Comparison of ENCODE assay signal across 1 cellular context in the genomic region with DNA sequence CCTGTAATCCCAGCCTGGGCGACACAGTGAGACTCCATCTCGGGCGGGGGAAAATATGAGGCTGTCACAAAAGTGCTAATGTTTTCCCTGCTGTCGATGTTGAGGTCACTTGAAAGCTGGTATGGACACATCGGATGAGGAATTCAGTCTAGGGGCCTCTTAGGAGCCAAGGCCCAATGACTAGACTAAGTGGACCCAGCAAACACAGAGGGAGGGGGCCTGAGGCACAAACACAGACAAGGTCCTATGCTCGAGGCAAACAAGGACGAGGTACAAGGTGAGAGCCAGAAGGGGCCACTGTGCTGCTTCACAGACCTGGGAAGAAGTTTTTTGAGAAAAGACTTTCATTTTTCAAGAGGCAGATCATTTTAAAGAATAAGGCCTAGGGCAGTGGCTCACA.
TF ChIP-seq lines count a peak whose summit lies in the region.

No MANE protein-coding gene starts in this region.

TF ChIP-seq in HepG2, 621 proteins besides CTCF, POLR2A, EP300 and RAD21 (continues in another document):
- no peak for TF ChIP-seq CREM (IDR thresholded peaks at IDR 0.05)
- TF ChIP-seq CREM (CRISPR knock-in tag; IDR thresholded peaks at IDR 0.05): no peak
- no peak for TF ChIP-seq STAT5B (CRISPR knock-in tag; IDR thresholded peaks at IDR 0.05)
- TF ChIP-seq, protein P1, sequence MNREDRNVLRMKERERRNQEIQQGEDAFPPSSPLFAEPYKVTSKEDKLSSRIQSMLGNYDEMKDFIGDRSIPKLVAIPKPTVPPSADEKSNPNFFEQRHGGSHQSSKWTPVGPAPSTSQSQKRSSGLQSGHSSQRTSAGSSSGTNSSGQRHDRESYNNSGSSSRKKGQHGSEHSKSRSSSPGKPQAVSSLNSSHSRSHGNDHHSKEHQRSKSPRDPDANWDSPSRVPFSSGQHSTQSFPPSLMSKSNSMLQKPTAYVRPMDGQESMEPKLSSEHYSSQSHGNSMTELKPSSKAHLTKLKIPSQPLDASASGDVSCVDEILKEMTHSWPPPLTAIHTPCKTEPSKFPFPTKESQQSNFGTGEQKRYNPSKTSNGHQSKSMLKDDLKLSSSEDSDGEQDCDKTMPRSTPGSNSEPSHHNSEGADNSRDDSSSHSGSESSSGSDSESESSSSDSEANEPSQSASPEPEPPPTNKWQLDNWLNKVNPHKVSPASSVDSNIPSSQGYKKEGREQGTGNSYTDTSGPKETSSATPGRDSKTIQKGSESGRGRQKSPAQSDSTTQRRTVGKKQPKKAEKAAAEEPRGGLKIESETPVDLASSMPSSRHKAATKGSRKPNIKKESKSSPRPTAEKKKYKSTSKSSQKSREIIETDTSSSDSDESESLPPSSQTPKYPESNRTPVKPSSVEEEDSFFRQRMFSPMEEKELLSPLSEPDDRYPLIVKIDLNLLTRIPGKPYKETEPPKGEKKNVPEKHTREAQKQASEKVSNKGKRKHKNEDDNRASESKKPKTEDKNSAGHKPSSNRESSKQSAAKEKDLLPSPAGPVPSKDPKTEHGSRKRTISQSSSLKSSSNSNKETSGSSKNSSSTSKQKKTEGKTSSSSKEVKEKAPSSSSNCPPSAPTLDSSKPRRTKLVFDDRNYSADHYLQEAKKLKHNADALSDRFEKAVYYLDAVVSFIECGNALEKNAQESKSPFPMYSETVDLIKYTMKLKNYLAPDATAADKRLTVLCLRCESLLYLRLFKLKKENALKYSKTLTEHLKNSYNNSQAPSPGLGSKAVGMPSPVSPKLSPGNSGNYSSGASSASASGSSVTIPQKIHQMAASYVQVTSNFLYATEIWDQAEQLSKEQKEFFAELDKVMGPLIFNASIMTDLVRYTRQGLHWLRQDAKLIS (CRISPR knock-in tag; IDR thresholded peaks at IDR 0.05): no peak
- no peak for TF ChIP-seq MYNN (CRISPR knock-in tag; IDR thresholded peaks at IDR 0.05; ENCODE audit: low read depth)
- peak; percentile 58 for TF ChIP-seq SKI (IDR thresholded peaks at IDR 0.05; ENCODE audit: partially characterized antibody)
- TF ChIP-seq, protein P2, sequence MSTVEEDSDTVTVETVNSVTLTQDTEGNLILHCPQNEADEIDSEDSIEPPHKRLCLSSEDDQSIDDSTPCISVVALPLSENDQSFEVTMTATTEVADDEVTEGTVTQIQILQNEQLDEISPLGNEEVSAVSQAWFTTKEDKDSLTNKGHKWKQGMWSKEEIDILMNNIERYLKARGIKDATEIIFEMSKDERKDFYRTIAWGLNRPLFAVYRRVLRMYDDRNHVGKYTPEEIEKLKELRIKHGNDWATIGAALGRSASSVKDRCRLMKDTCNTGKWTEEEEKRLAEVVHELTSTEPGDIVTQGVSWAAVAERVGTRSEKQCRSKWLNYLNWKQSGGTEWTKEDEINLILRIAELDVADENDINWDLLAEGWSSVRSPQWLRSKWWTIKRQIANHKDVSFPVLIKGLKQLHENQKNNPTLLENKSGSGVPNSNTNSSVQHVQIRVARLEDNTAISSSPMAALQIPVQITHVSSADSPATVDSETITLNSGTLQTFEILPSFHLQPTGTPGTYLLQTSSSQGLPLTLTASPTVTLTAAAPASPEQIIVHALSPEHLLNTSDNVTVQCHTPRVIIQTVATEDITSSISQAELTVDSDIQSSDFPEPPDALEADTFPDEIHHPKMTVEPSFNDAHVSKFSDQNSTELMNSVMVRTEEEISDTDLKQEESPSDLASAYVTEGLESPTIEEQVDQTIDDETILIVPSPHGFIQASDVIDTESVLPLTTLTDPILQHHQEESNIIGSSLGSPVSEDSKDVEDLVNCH (CRISPR knock-in tag; IDR thresholded peaks at IDR 0.05): no peak
- TF ChIP-seq, protein P3, sequence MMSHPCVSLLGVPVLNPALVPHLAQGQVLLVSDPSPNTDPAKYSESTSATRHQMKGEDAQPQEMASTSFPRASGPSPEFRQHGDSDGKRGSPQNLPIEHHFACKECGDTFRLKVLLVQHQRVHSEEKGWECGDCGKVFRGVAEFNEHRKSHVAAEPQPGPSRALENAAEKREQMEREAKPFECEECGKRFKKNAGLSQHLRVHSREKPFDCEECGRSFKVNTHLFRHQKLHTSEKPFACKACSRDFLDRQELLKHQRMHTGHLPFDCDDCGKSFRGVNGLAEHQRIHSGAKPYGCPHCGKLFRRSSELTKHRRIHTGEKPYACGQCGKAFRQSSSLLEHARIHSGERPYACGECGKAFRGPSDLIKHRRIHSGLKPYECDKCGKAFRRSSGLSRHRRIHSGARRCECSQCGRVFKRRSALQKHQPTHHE (CRISPR knock-in tag; IDR thresholded peaks at IDR 0.05; ENCODE audit: borderline replicate concordance): no peak
- 0 out of 2 replicates have a peak, but pooled peaks have one; percentile 16 for TF ChIP-seq GATAD2A (CRISPR knock-in tag; IDR thresholded peaks at IDR 0.05)
- peak; percentile 29; the same call in 1 of the 2 replicates for TF ChIP-seq TBX2 (CRISPR knock-in tag; IDR thresholded peaks at IDR 0.05; ENCODE audit: borderline replicate concordance)
- peak; percentile 53; the same call in 1 of the 2 replicates for TF ChIP-seq ZFX (CRISPR knock-in tag; IDR thresholded peaks at IDR 0.05; ENCODE audit: low read depth)
- TF ChIP-seq NFIC (IDR thresholded peaks at IDR 0.05; ENCODE audit: low read length): no peak
- TF ChIP-seq TAF15 (IDR thresholded peaks at IDR 0.05; ENCODE audit: low read depth, low read length, poor library complexity, severe bottlenecking): no peak
- no peak for TF ChIP-seq MIER3 (CRISPR knock-in tag; IDR thresholded peaks at IDR 0.05; ENCODE audit: borderline replicate concordance)
- TF ChIP-seq MTA3 (CRISPR knock-in tag; IDR thresholded peaks at IDR 0.05): no peak
- TF ChIP-seq, protein P4, sequence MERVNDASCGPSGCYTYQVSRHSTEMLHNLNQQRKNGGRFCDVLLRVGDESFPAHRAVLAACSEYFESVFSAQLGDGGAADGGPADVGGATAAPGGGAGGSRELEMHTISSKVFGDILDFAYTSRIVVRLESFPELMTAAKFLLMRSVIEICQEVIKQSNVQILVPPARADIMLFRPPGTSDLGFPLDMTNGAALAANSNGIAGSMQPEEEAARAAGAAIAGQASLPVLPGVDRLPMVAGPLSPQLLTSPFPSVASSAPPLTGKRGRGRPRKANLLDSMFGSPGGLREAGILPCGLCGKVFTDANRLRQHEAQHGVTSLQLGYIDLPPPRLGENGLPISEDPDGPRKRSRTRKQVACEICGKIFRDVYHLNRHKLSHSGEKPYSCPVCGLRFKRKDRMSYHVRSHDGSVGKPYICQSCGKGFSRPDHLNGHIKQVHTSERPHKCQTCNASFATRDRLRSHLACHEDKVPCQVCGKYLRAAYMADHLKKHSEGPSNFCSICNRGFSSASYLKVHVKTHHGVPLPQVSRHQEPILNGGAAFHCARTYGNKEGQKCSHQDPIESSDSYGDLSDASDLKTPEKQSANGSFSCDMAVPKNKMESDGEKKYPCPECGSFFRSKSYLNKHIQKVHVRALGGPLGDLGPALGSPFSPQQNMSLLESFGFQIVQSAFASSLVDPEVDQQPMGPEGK (CRISPR knock-in tag; IDR thresholded peaks at IDR 0.05): peak; percentile 47
- TF ChIP-seq NCOR1 (IDR thresholded peaks at IDR 0.05; ENCODE audit: borderline replicate concordance, low read length): no peak
- TF ChIP-seq, protein P5, sequence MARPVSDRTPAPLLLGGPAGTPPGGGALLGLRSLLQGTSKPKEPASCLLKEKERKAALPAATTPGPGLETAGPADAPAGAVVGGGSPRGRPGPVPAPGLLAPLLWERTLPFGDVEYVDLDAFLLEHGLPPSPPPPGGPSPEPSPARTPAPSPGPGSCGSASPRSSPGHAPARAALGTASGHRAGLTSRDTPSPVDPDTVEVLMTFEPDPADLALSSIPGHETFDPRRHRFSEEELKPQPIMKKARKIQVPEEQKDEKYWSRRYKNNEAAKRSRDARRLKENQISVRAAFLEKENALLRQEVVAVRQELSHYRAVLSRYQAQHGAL (CRISPR knock-in tag; IDR thresholded peaks at IDR 0.05; ENCODE audit: not compliant biosample characterization): no peak
- TF ChIP-seq ZNF644 (CRISPR knock-in tag; IDR thresholded peaks at IDR 0.05; ENCODE audit: low read depth): no peak
- TF ChIP-seq ZNF589 (CRISPR knock-in tag; conservative IDR thresholded peaks at IDR 0.05): no peak
- no peak for TF ChIP-seq PAF1 (CRISPR knock-in tag; IDR thresholded peaks at IDR 0.05)
- peak; percentile 56; the same call in 1 of the 2 replicates for TF ChIP-seq HNF4A (CRISPR knock-in tag; IDR thresholded peaks at IDR 0.05)
- TF ChIP-seq ZNF230 (CRISPR knock-in tag; IDR thresholded peaks at IDR 0.05): 0 out of 2 replicates have a peak, but pooled peaks have one; percentile 21
- TF ChIP-seq ZNF251 (CRISPR knock-in tag; IDR thresholded peaks at IDR 0.05): no peak
- TF ChIP-seq, protein P6, sequence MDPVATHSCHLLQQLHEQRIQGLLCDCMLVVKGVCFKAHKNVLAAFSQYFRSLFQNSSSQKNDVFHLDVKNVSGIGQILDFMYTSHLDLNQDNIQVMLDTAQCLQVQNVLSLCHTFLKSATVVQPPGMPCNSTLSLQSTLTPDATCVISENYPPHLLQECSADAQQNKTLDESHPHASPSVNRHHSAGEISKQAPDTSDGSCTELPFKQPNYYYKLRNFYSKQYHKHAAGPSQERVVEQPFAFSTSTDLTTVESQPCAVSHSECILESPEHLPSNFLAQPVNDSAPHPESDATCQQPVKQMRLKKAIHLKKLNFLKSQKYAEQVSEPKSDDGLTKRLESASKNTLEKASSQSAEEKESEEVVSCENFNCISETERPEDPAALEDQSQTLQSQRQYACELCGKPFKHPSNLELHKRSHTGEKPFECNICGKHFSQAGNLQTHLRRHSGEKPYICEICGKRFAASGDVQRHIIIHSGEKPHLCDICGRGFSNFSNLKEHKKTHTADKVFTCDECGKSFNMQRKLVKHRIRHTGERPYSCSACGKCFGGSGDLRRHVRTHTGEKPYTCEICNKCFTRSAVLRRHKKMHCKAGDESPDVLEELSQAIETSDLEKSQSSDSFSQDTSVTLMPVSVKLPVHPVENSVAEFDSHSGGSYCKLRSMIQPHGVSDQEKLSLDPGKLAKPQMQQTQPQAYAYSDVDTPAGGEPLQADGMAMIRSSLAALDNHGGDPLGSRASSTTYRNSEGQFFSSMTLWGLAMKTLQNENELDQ (CRISPR knock-in tag; IDR thresholded peaks at IDR 0.05; ENCODE audit: borderline replicate concordance): no peak
- no peak for TF ChIP-seq KLF15 (CRISPR knock-in tag; IDR thresholded peaks at IDR 0.05; ENCODE audit: borderline replicate concordance)
- no peak for TF ChIP-seq ZBTB1 (CRISPR knock-in tag; IDR thresholded peaks at IDR 0.05; ENCODE audit: borderline replicate concordance)
- TF ChIP-seq MIXL1 (CRISPR knock-in tag; IDR thresholded peaks at IDR 0.05): peak; percentile 42; the same call in 1 of the 2 replicates
- no peak for TF ChIP-seq TBP (CRISPR knock-in tag; IDR thresholded peaks at IDR 0.05)
- no peak for TF ChIP-seq KAT7 (CRISPR knock-in tag; IDR thresholded peaks at IDR 0.05; ENCODE audit: borderline replicate concordance)
- TF ChIP-seq, protein P7, sequence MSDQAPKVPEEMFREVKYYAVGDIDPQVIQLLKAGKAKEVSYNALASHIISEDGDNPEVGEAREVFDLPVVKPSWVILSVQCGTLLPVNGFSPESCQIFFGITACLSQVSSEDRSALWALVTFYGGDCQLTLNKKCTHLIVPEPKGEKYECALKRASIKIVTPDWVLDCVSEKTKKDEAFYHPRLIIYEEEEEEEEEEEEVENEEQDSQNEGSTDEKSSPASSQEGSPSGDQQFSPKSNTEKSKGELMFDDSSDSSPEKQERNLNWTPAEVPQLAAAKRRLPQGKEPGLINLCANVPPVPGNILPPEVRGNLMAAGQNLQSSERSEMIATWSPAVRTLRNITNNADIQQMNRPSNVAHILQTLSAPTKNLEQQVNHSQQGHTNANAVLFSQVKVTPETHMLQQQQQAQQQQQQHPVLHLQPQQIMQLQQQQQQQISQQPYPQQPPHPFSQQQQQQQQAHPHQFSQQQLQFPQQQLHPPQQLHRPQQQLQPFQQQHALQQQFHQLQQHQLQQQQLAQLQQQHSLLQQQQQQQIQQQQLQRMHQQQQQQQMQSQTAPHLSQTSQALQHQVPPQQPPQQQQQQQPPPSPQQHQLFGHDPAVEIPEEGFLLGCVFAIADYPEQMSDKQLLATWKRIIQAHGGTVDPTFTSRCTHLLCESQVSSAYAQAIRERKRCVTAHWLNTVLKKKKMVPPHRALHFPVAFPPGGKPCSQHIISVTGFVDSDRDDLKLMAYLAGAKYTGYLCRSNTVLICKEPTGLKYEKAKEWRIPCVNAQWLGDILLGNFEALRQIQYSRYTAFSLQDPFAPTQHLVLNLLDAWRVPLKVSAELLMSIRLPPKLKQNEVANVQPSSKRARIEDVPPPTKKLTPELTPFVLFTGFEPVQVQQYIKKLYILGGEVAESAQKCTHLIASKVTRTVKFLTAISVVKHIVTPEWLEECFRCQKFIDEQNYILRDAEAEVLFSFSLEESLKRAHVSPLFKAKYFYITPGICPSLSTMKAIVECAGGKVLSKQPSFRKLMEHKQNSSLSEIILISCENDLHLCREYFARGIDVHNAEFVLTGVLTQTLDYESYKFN (CRISPR knock-in tag; conservative IDR thresholded peaks at IDR 0.05): peak; percentile 72
- peak; percentile 41; the same call in 1 of the 2 replicates for TF ChIP-seq SALL1 (CRISPR knock-in tag; IDR thresholded peaks at IDR 0.05)
- TF ChIP-seq YEATS4 (CRISPR knock-in tag; IDR thresholded peaks at IDR 0.05; ENCODE audit: borderline replicate concordance): no peak
- peak; percentile 47; the same call in 1 of the 2 replicates for TF ChIP-seq ZNF121 (CRISPR knock-in tag; IDR thresholded peaks at IDR 0.05)
- TF ChIP-seq ZBTB7B (CRISPR knock-in tag; IDR thresholded peaks at IDR 0.05): no peak
- no peak for TF ChIP-seq JUNB (CRISPR knock-in tag; IDR thresholded peaks at IDR 0.05; ENCODE audit: borderline replicate concordance)
- TF ChIP-seq HOXA9 (CRISPR knock-in tag; IDR thresholded peaks at IDR 0.05; ENCODE audit: borderline replicate concordance): no peak
- TF ChIP-seq FOXO1 (CRISPR knock-in tag; IDR thresholded peaks at IDR 0.05): peak; percentile 29; the same call in 1 of the 2 replicates
- no peak for TF ChIP-seq MAZ (IDR thresholded peaks at IDR 0.05; ENCODE audit: borderline replicate concordance, low read depth, low read length)
- TF ChIP-seq MAZ (CRISPR knock-in tag; IDR thresholded peaks at IDR 0.05; ENCODE audit: low read depth): 0 out of 2 replicates have a peak, but pooled peaks have one; percentile 39
